Comparison of ENCODE assay signal across 8 cellular contexts in the genomic region with DNA sequence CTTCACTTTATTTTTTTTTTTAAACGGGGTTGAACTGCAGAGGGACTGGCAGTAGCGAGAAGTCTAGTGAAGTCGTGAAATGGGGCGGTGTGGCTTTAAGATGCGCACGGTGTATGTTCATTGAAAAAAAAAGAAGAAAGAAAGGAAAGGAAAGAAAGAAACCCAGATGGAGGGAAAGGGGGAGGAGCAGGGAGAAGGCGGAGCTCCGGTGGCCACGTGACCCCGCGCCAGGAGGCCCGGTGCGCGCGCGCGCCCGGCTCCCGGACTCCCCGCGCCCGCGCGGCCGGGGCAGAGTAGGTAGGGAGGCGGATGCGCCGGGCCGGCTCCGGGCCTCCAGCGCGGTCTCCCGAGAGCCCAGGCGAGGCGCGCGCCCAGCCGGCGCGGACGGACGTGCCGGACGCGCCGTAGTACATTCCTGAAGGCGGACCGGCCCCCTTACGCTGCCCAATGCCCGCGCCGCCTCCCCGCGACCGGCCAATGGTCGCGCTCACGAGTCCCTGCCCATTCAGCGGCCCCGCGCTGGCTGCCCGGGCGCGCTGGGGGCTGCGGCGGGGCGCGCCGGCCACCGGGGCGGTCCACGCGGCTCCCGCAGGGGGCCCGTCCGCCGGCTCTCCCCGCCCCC. TPM values are rescaled to one million over a fixed set of nuclear protein-coding genes. Genes with fewer than 3 reads are reported as not detected.
DNase-seq lines count a peak whose midpoint lies in the region; ATAC-seq, FAIRE-seq and TF ChIP-seq lines count a peak whose summit lies in the region.

No MANE protein-coding gene starts in this region.

- peaks cover 10% of the 10 kb centered on the region for H3K27me3 Mint-ChIP-seq in activated naive CD4-positive, alpha-beta T cell treated with anti-CD3 and anti-CD28 coated beads for 36 hours (ENCODE audit: low read depth)
- peaks cover 7% of the 10 kb centered on the region for H3K27me3 Mint-ChIP-seq in neural progenitor cell (ENCODE audit: insufficient read depth, low read depth)

- H3K4me1 Mint-ChIP-seq in activated naive CD4-positive, alpha-beta T cell treated with anti-CD3 and anti-CD28 coated beads for 36 hours (ENCODE audit: low read depth): peaks cover 25% of the 10 kb centered on the region
- H3K4me1 Mint-ChIP-seq in neural progenitor cell: peaks cover 35% of the 10 kb centered on the region

- H3K27ac Mint-ChIP-seq in activated naive CD4-positive, alpha-beta T cell treated with anti-CD3 and anti-CD28 coated beads for 36 hours: peak overlapping the region; percentile 90
- peak overlapping the region; percentile 27 for H3K27ac Mint-ChIP-seq in neural progenitor cell

- H3K9me3 ChIP-seq in MM.1S (replicated peaks; ENCODE audit: insufficient read depth, low read length): no peaks in the 10 kb centered on the region
- no peaks in the 10 kb centered on the region for H3K9me3 ChIP-seq in neural progenitor cell (ENCODE audit: low read depth)

- H2AFZ ChIP-seq in MM.1S (ENCODE audit: low read length) (peak overlapping the region; percentile 31), neural progenitor cell (replicated peaks) (peak overlapping the region; percentile 45)

- H3F3A ChIP-seq in MM.1S (ENCODE audit: insufficient read depth, low read length): peaks cover 38% of the 10 kb centered on the region
- peaks cover 80% of the 10 kb centered on the region for H3F3A ChIP-seq in neural progenitor cell (ENCODE audit: low read depth)

- peaks cover 3% of the 10 kb centered on the region for H3K36me3 Mint-ChIP-seq in activated naive CD4-positive, alpha-beta T cell treated with anti-CD3 and anti-CD28 coated beads for 36 hours (ENCODE audit: low read depth)
- no peaks in the 10 kb centered on the region for H3K36me3 Mint-ChIP-seq in neural progenitor cell

- ATAC-seq in foreskin keratinocyte: peak; percentile 69

- H3K27ac ChIP-seq in MM.1S (ENCODE audit: low read length) (peak overlapping the region; percentile 71; the same call in 1 of the 2 replicates), foreskin keratinocyte (no peak overlapping the region), neural progenitor cell (peak overlapping the region; percentile 97)

- no peaks in the 10 kb centered on the region for H3K4me1 ChIP-seq in MM.1S (ENCODE audit: low read length)
- peaks cover 6% of the 10 kb centered on the region for H3K4me1 ChIP-seq in foreskin keratinocyte
- H3K4me1 ChIP-seq in neural progenitor cell: peaks cover 40% of the 10 kb centered on the region

- DNase-seq in ELR (ENCODE audit: low read depth) (peak; percentile 93), H54 (ENCODE audit: insufficient read length, low spot score) (peak; percentile 98), MM.1S (peak; percentile 88), SHP77 treated with DMSO at 0.1 percent for 48 hours (lab: John Stamatoyannopoulos, UW) (peak; percentile 81), foreskin keratinocyte (peak; percentile 86 to 89), neural progenitor cell (ENCODE audit: low spot score) (peak; percentile 99), stromal cell of bone marrow (ENCODE audit: low read depth) (peak; percentile 90)
- DNase-seq in activated naive CD4-positive, alpha-beta T cell treated with anti-CD3 and anti-CD28 coated beads for 36 hours: peak; percentile 90

- H3K9ac ChIP-seq in MM.1S (ENCODE audit: low read length): peak overlapping the region; percentile 79
- H3K9ac ChIP-seq in neural progenitor cell: peak overlapping the region; percentile 12

- H3K36me3 ChIP-seq in MM.1S (replicated peaks; ENCODE audit: insufficient read depth, low read length) (no peaks in the 10 kb centered on the region), neural progenitor cell (no peaks in the 10 kb centered on the region)

- no peaks in the 10 kb centered on the region for H3K9me3 Mint-ChIP-seq in activated naive CD4-positive, alpha-beta T cell treated with anti-CD3 and anti-CD28 coated beads for 36 hours
- H3K9me3 Mint-ChIP-seq in neural progenitor cell: no peaks in the 10 kb centered on the region

- peak overlapping the region; percentile 88 for H3K4me3 ChIP-seq in MM.1S (ENCODE audit: low read length)
- H3K4me3 ChIP-seq in neural progenitor cell: peak overlapping the region; percentile 93

- H3K79me2 ChIP-seq in MM.1S (ENCODE audit: low read length) (peaks cover 35% of the 10 kb centered on the region), neural progenitor cell (ENCODE audit: low read depth) (peaks cover 63% of the 10 kb centered on the region)

- peak; percentile 41 for TF ChIP-seq POLR2A in H54 (IDR thresholded peaks at IDR 0.05; ENCODE audit: low read depth, low read length)

- H3K27me3 ChIP-seq in MM.1S (replicated peaks; ENCODE audit: insufficient read depth, low read length) (no peaks in the 10 kb centered on the region), foreskin keratinocyte (no peaks in the 10 kb centered on the region), neural progenitor cell (peaks cover 36% of the 10 kb centered on the region)

- H4K20me1 ChIP-seq in MM.1S (ENCODE audit: insufficient read depth, low read length) (no peaks in the 10 kb centered on the region), neural progenitor cell (ENCODE audit: low read depth) (peaks cover 51% of the 10 kb centered on the region)

- peak overlapping the region; percentile 91 for H3K4me3 Mint-ChIP-seq in activated naive CD4-positive, alpha-beta T cell treated with anti-CD3 and anti-CD28 coated beads for 36 hours
- peak overlapping the region; percentile 97 for H3K4me3 Mint-ChIP-seq in neural progenitor cell

- TF ChIP-seq CTCF in MM.1S (IDR thresholded peaks at IDR 0.05; ENCODE audit: low read length) (no peak), foreskin keratinocyte (conservative IDR thresholded peaks at IDR 0.05) (no peak), neural progenitor cell (IDR thresholded peaks at IDR 0.05) (no peak)

- H3K9me2 ChIP-seq in MM.1S (replicated peaks; ENCODE audit: insufficient read depth, low read length): no peaks in the 10 kb centered on the region

- peak overlapping the region; percentile 73 for H3K4me2 ChIP-seq in MM.1S (ENCODE audit: low read depth, low read length)
- peak overlapping the region; percentile 99 for H3K4me2 ChIP-seq in neural progenitor cell

- FAIRE-seq in H54 (lab: Jason Lieb, UNC): peak; percentile 84

- intact Hi-C loops in activated naive CD4-positive, alpha-beta T cell treated with anti-CD3 and anti-CD28 coated beads for 36 hours (cut with micrococcal nuclease): loop anchor here (1.0 to 10.0 kb wide), 5 partner anchors 48 to 1343 kb away; a partner anchor contains a TSS

- CTCF ChIA-PET in activated naive CD4-positive, alpha-beta T cell treated with anti-CD3 and anti-CD28 coated beads for 36 hours (lab: Charles Lee): no interaction called here

RNA-seq across cellular contexts. Expression of a gene that starts 6.0 kb away (rescaled TPM):
- total RNA-seq in activated naive CD4-positive, alpha-beta T cell treated with anti-CD3 and anti-CD28 coated beads for 36 hours: 1 to 10 TPM; 3.4 to 4.0 TPM
- total RNA-seq in foreskin keratinocyte: 3.3 and 3.7 TPM in 2 replicates
- 0.74 and 0.91 TPM in 2 replicates for polyA plus RNA-seq in foreskin keratinocyte
- total RNA-seq in neural progenitor cell (ENCODE audit: low replicate concordance): 23.0 and 24.5 TPM in 2 replicates
